ENCODE assay signal across 1 cellular context in genomic region chr5:60699549-60700346, GRCh38.
TF ChIP-seq lines count a peak whose summit lies in the region.

DEPDC1B (minus strand) TSS chr5:60700166; CDS start chr5:60700093, 73 bp downstream.

TF ChIP-seq in HepG2, 621 proteins besides CTCF, POLR2A, EP300 and RAD21 (continued from another document and continues in another):
- TF ChIP-seq ZNF749 (CRISPR knock-in tag; IDR thresholded peaks at IDR 0.05; ENCODE audit: borderline replicate concordance) (peak; percentile 26; the same call in 1 of the 2 replicates), ZBTB46 (CRISPR knock-in tag; IDR thresholded peaks at IDR 0.05; ENCODE audit: borderline replicate concordance) (no peak), SOX5 (CRISPR knock-in tag; IDR thresholded peaks at IDR 0.05; ENCODE audit: borderline replicate concordance) (no peak), RFX5 (IDR thresholded peaks at IDR 0.05; ENCODE audit: low read depth, low read length) (0 out of 2 replicates have a peak, but pooled peaks have one; percentile 41), ZNF720 (CRISPR knock-in tag; IDR thresholded peaks at IDR 0.05) (no peak), BORCS8-MEF2B (CRISPR knock-in tag; IDR thresholded peaks at IDR 0.05) (peak; percentile 93), ZNF230 (CRISPR knock-in tag; IDR thresholded peaks at IDR 0.05) (no peak), ZNF496 (CRISPR knock-in tag; IDR thresholded peaks at IDR 0.05; ENCODE audit: insufficient replicate concordance) (no peak), HINFP (CRISPR knock-in tag; IDR thresholded peaks at IDR 0.05; ENCODE audit: low read depth) (no peak), RXRB (CRISPR knock-in tag; IDR thresholded peaks at IDR 0.05; ENCODE audit: borderline replicate concordance) (no peak; the same call in 1 of the 2 replicates), ZZZ3 (CRISPR knock-in tag; IDR thresholded peaks at IDR 0.05; ENCODE audit: borderline replicate concordance) (0 out of 2 replicates have a peak, but pooled peaks have one; percentile 12), HOMEZ (CRISPR knock-in tag; IDR thresholded peaks at IDR 0.05; ENCODE audit: low read depth) (peak; percentile 17; the same call in 1 of the 2 replicates), ATF3 (CRISPR knock-in tag; IDR thresholded peaks at IDR 0.05) (0 out of 2 replicates have a peak, but pooled peaks have one; percentile 12), ZSCAN12 (CRISPR knock-in tag; IDR thresholded peaks at IDR 0.05) (peak; percentile 88), ATAD3A (CRISPR knock-in tag; IDR thresholded peaks at IDR 0.05) (no peak), ZNF788 (CRISPR knock-in tag; IDR thresholded peaks at IDR 0.05; ENCODE audit: borderline replicate concordance) (peak; percentile 73; the same call in 1 of the 2 replicates), GATAD1 (CRISPR knock-in tag; IDR thresholded peaks at IDR 0.05) (peak; percentile 83), ZMYM3 (CRISPR knock-in tag; IDR thresholded peaks at IDR 0.05) (no peak; the same call in none of the 2 replicates), RBM39 (IDR thresholded peaks at IDR 0.05; ENCODE audit: low read depth, low read length, poor library complexity, severe bottlenecking) (peak; percentile 73), FOXJ3 (CRISPR knock-in tag; IDR thresholded peaks at IDR 0.05; ENCODE audit: borderline replicate concordance) (no peak), NFYC (CRISPR knock-in tag; IDR thresholded peaks at IDR 0.05) (peak; percentile 92), ESRRA (CRISPR knock-in tag; IDR thresholded peaks at IDR 0.05; ENCODE audit: low read depth) (0 out of 2 replicates have a peak, but pooled peaks have one; percentile 22), KAT8 (CRISPR knock-in tag; IDR thresholded peaks at IDR 0.05) (peak; percentile 84), NFIC (IDR thresholded peaks at IDR 0.05; ENCODE audit: low read length) (no peak), HMG20A (CRISPR knock-in tag; IDR thresholded peaks at IDR 0.05; ENCODE audit: borderline replicate concordance) (no peak), ZBTB40 (IDR thresholded peaks at IDR 0.05) (no peak), ZBTB40 (CRISPR knock-in tag; IDR thresholded peaks at IDR 0.05) (peak; percentile 73), FUBP1 (CRISPR knock-in tag; IDR thresholded peaks at IDR 0.05; ENCODE audit: borderline replicate concordance) (no peak), ZSCAN30 (CRISPR knock-in tag; IDR thresholded peaks at IDR 0.05) (no peak), NFE2L1 (CRISPR knock-in tag; IDR thresholded peaks at IDR 0.05; ENCODE audit: borderline replicate concordance) (peak; percentile 84; the same call in 1 of the 2 replicates), CENPT (CRISPR knock-in tag; IDR thresholded peaks at IDR 0.05; ENCODE audit: low read depth) (0 out of 2 replicates have a peak, but pooled peaks have one; percentile 46), REPIN1 (CRISPR knock-in tag; IDR thresholded peaks at IDR 0.05; ENCODE audit: borderline replicate concordance, low read depth) (peak; percentile 90), ZNF234 (CRISPR knock-in tag; conservative IDR thresholded peaks at IDR 0.05) (peak; percentile 85; the same call in 1 of the 2 replicates), ZNF703 (CRISPR knock-in tag; IDR thresholded peaks at IDR 0.05; ENCODE audit: borderline replicate concordance) (0 out of 2 replicates have a peak, but pooled peaks have one; percentile 91), HIC2 (CRISPR knock-in tag; IDR thresholded peaks at IDR 0.05; ENCODE audit: low read depth) (peak; percentile 78; the same call in 1 of the 2 replicates), ZNF710 (CRISPR knock-in tag; IDR thresholded peaks at IDR 0.05; ENCODE audit: borderline replicate concordance) (peak; percentile 64; the same call in 1 of the 2 replicates), TBX3 (IDR thresholded peaks at IDR 0.05; ENCODE audit: borderline replicate concordance) (no peak), ZSCAN9 (CRISPR knock-in tag; IDR thresholded peaks at IDR 0.05; ENCODE audit: borderline replicate concordance) (peak; percentile 42; the same call in 1 of the 2 replicates)
